In the genomic region with DNA sequence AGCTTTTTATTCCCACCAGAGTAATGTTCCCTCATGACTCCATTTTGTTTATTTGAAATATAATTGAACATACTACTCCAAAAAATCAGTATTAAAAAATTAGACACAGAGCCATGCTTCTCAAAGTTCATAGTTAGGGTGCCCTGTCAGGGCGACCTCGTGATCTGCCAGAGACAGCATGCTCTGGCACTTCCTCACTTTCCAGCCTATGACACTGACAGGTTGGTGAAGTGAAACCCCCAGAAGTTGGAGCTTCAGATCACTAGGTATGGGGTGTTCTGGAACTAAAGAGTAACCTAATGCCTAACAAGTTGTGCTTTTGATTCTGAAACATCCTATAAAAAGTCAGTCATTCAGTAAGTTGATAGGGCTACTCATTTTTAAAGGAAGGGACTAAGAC, we compare ENCODE assay signal across 16 cellular contexts.
"Had no signal": no experiment of that assay in that cellular context is flagged by ENCODE, and none has a peak within 500 bp of the region (broad histone marks: within the 10 kb centered on the region; RNA-seq: fewer than 3 reads in every experiment).

No MANE protein-coding gene starts in this region.

- H3K4me3 ChIP-seq: right atrium auricular region, sigmoid colon, skin epidermis, suprapubic skin, thyroid gland had no signal

- ATAC-seq: esophagus mucosa; stimulated activated naive CD8-positive, alpha-beta T cell treated with anti-CD3 and anti-CD28 coated beads, Interleukin-15, Interleukin-2, amounts not matched to agents 100 U/mL and 50 U/mL, for 24 hours had no signal

- H3K27ac ChIP-seq: right atrium auricular region, sigmoid colon, skin epidermis, suprapubic skin, thyroid gland had no signal

- H3K27me3 ChIP-seq: right atrium auricular region, sigmoid colon, suprapubic skin, thyroid gland had no signal

- H3K36me3 ChIP-seq: sigmoid colon, suprapubic skin, thyroid gland had no signal

- H3K9me3 ChIP-seq: right atrium auricular region, sigmoid colon, suprapubic skin, thyroid gland had no signal

- H3K4me1 ChIP-seq: right atrium auricular region, sigmoid colon, suprapubic skin, thyroid gland had no signal

- DNase-seq: effector memory CD4-positive, alpha-beta T cell; glutamatergic neuron; islet precursor cell; mesenchymal stem cell; midbrain; nephron progenitor cell; posterior cingulate gyrus; sigmoid colon; stimulated activated CD4-positive, alpha-beta T cell treated with anti-CD3 and anti-CD28 coated beads, Interleukin-2, amount 100 ng/mL, for 24 hours; stimulated activated CD4-positive, alpha-beta T cell treated with anti-CD3 and anti-CD28 coated beads, Interleukin-4, amount 100 ng/mL, for 4 hours; stimulated activated naive CD8-positive, alpha-beta T cell treated with anti-CD3 and anti-CD28 coated beads, Interleukin-15, Interleukin-2, amounts not matched to agents 100 U/mL and 50 U/mL, for 24 hours; thyroid gland had no signal
